8 cellular contexts compared by ENCODE assay signal in genomic region chr19:18520848-18521691, GRCh38. TPM values are rescaled to one million over a fixed set of nuclear protein-coding genes. Genes with fewer than 3 reads are reported as not detected.
DNase-seq lines count a peak whose midpoint lies in the region; ATAC-seq and TF ChIP-seq lines count a peak whose summit lies in the region.

No MANE protein-coding gene starts in this region.

- H2BK20ac ChIP-seq in H9 (ENCODE audit: low read depth, low read length, poor library complexity, severe bottlenecking) = no peak overlapping the region

- no peak overlapping the region for H3K23ac ChIP-seq in H9 (ENCODE audit: insufficient read length, low read depth, low read length)

- TF ChIP-seq RAD21 in neural cell (conservative IDR thresholded peaks at IDR 0.05) = no peak

- no peak overlapping the region for H2AK5ac ChIP-seq in H9 (ENCODE audit: insufficient read length, low read length)

- H3K9ac ChIP-seq in H9 (ENCODE audit: extremely low read depth, insufficient read length, low read length) = peak overlapping the region; percentile 55
- peak overlapping the region; percentile 90 for H3K9ac ChIP-seq in neural cell (ENCODE audit: low read length)

- CTCF ChIA-PET in A673 (lab: Charles Lee) = interaction anchor here (1.3 to 1.4 kb wide), 2 partner anchors 10 to 37 kb away, joined by 3 to 4 read pairs; no protein-coding TSS in a partner anchor

- H2AFZ ChIP-seq in H9 (ENCODE audit: low read length) (no peak overlapping the region), neural cell (ENCODE audit: low read depth, low read length) (no peak overlapping the region)

- no peaks in the 10 kb centered on the region for H3K36me3 ChIP-seq in A673 (ENCODE audit: insufficient read depth, low read length, poor library complexity, severe bottlenecking)
- H3K36me3 ChIP-seq in neural cell (ENCODE audit: insufficient read depth, low read length) = no peaks in the 10 kb centered on the region

- no peak for TF ChIP-seq EP300 in neural cell (conservative IDR thresholded peaks at IDR 0.05; ENCODE audit: poor library complexity, severe bottlenecking)

- no peak overlapping the region for H3K4ac ChIP-seq in H9 (ENCODE audit: low read depth, low read length)

- H4K5ac ChIP-seq in H9 (ENCODE audit: insufficient read length, low read depth, low read length) = no peak overlapping the region

- DNase-seq in A673 (ENCODE audit: low spot score) = no peak
- peak; percentile 50 for DNase-seq in H9
- DNase-seq in activated CD4-positive, alpha-beta T cell treated with anti-CD3 and anti-CD28 coated beads, Interleukin-2, amount 50 U/mL, for 1 hour = peak; percentile 15
- peak in 1 of 2 experiments; percentile 74 for DNase-seq in erythroblast (lab: John Stamatoyannopoulos, UW)
- no peak for DNase-seq in superior temporal gyrus (ENCODE audit: extremely low spot score)
- no peak for DNase-seq in A172 (ENCODE audit: low spot score)

- POLR2A ChIA-PET in A673 (lab: Charles Lee; ENCODE audit: low non-redundant PET) = no interaction called here

- peak overlapping the region; percentile 99 for H3K4me2 ChIP-seq in H9 (ENCODE audit: insufficient read depth, insufficient read length, low read length)
- peak overlapping the region; percentile 94 for H3K4me2 ChIP-seq in neural cell (ENCODE audit: low read length)

- no peaks in the 10 kb centered on the region for H3K9me3 Mint-ChIP-seq in H9

- H4K91ac ChIP-seq in H9 (ENCODE audit: insufficient read length, low read depth, low read length) = no peak overlapping the region

- H3K23me2 ChIP-seq in H9 (ENCODE audit: insufficient read length, low read depth, low read length, poor library complexity, severe bottlenecking) = peaks cover 12% of the 10 kb centered on the region

- TF ChIP-seq POLR2A in erythroblast (IDR thresholded peaks at IDR 0.05; ENCODE audit: low read length) = peak; percentile 20

- H4K20me1 ChIP-seq in H9 (ENCODE audit: control insufficient read depth, insufficient read depth, insufficient read length) = no peaks in the 10 kb centered on the region
- H4K20me1 ChIP-seq in neural cell (ENCODE audit: insufficient read depth) = no peaks in the 10 kb centered on the region

- peaks cover 14% of the 10 kb centered on the region for H3K79me2 ChIP-seq in H9 (ENCODE audit: insufficient read depth, low read length)
- peaks cover 22% of the 10 kb centered on the region for H3K79me2 ChIP-seq in neural cell (replicated peaks; ENCODE audit: insufficient read depth, low read length)

- H3K27ac ChIP-seq in A673 (ENCODE audit: low read depth, low read length, poor library complexity, severe bottlenecking) = peak overlapping the region; percentile 93
- H3K27ac ChIP-seq in H9 (ENCODE audit: insufficient read length, low read depth, low read length) = no peak overlapping the region
- H3K27ac ChIP-seq in neural cell (ENCODE audit: low read length) = peak overlapping the region; percentile 78

- peaks cover 4% of the 10 kb centered on the region for H3K79me1 ChIP-seq in H9 (ENCODE audit: insufficient read depth, low read depth, low read length, poor library complexity, severe bottlenecking)

- intact Hi-C loops in A673 (cut with micrococcal nuclease; ENCODE audit: unreplicated experiment) = no loop called here

- H3K4me3 ChIP-seq in A673 (ENCODE audit: low read depth, low read length, poor library complexity, severe bottlenecking) = peak overlapping the region; percentile 89
- peak overlapping the region; percentile 98 for H3K4me3 ChIP-seq in neural cell (ENCODE audit: low read length)

- peak overlapping the region; percentile 92 to 96 for H3K4me3 Mint-ChIP-seq in H9

- no peak overlapping the region for H2BK5ac ChIP-seq in H9 (ENCODE audit: insufficient read length, low read length)

- H3K27me3 Mint-ChIP-seq in H9 (ENCODE audit: low read depth) = no peaks in the 10 kb centered on the region

- no peak overlapping the region for H3T11ph ChIP-seq in H9 (ENCODE audit: low read length)

- H3K14ac ChIP-seq in H9 (ENCODE audit: insufficient read depth, low read length) = no peak overlapping the region; the same call in 1 of the 2 replicates

- no peaks in the 10 kb centered on the region for H3K9me2 ChIP-seq in neural cell (ENCODE audit: insufficient read depth, low read length)

- H2BK120ac ChIP-seq in H9 (ENCODE audit: low read depth, low read length, poor library complexity, severe bottlenecking) = no peak overlapping the region

- TSS peak; percentile 32 for BruUV-seq in A673 (replicated peaks; lab: Mats Ljungman, UMichigan)

- H3K4me1 Mint-ChIP-seq in H9 = peaks cover 22 to 23% of the 10 kb centered on the region in 2 experiments

- H3K56ac ChIP-seq in H9 (ENCODE audit: insufficient read length, low read depth, low read length) = no peak overlapping the region

- peak overlapping the region in 1 of 3 experiments; percentile 91; a peak in 2 of 7 replicates for H3K27ac Mint-ChIP-seq in H9

- no CpG with 5 or more reads among the region's 41 CpGs for WGBS in H9 (ENCODE audit: extremely low coverage, insufficient read length, low lambda C conversion rate)

- no peaks in the 10 kb centered on the region for H3K27me3 ChIP-seq in A673 (replicated peaks; ENCODE audit: insufficient read depth, low read depth, low read length, poor library complexity)
- H3K27me3 ChIP-seq in H9 (ENCODE audit: insufficient read depth, low read length) = no peaks in the 10 kb centered on the region
- H3K27me3 ChIP-seq in neural cell (ENCODE audit: insufficient read depth, low read depth, low read length) = no peaks in the 10 kb centered on the region

- H3K36me3 Mint-ChIP-seq in H9 (ENCODE audit: insufficient read depth in 1 of 3, low read depth in 3 of 3) = no peaks in the 10 kb centered on the region

- H3K18ac ChIP-seq in H9 (ENCODE audit: insufficient read length, low read depth, low read length) = no peak overlapping the region

- ATAC-seq in GM18907 (IDR thresholded peaks at IDR 0.05; ENCODE audit: unreplicated experiment) = no peak

- no peaks in the 10 kb centered on the region for H3F3A ChIP-seq in neural cell (ENCODE audit: insufficient read depth, low read length, poor library complexity, severe bottlenecking)

- no peak overlapping the region for H2BK12ac ChIP-seq in H9 (ENCODE audit: insufficient read length, low read depth, low read length)

- TF ChIP-seq CTCF in A673 (conservative IDR thresholded peaks at IDR 0.05; ENCODE audit: low read depth, low read length) (no peak), H9 (conservative IDR thresholded peaks at IDR 0.05) (peak; percentile 11; the same call in 1 of the 3 replicates), neural cell (IDR thresholded peaks at IDR 0.05; ENCODE audit: poor library complexity, severe bottlenecking) (no peak)

- H2BK15ac ChIP-seq in H9 (ENCODE audit: low read depth, low read length) = peak overlapping the region; percentile 25; the same call in 1 of the 2 replicates

- H4K8ac ChIP-seq in H9 (replicated peaks; ENCODE audit: insufficient read length, low read depth, low read length) = no peak overlapping the region

- H3K9me3 ChIP-seq in A673 (ENCODE audit: low read depth, low read length, poor library complexity, severe bottlenecking) (no peaks in the 10 kb centered on the region), H9 (ENCODE audit: control insufficient read depth, low read depth, low read length) (no peaks in the 10 kb centered on the region), neural cell (ENCODE audit: low read length) (no peaks in the 10 kb centered on the region)

- H3K4me1 ChIP-seq in A673 (ENCODE audit: insufficient read depth, low read length, poor library complexity, severe bottlenecking) (peaks cover 4% of the 10 kb centered on the region), H9 (ENCODE audit: insufficient read depth, low read length) (peaks cover 3% of the 10 kb centered on the region; the same call in 1 of the 2 replicates)

TF ChIP-seq in neural cell, 6 proteins besides CTCF, POLR2A, EP300 and RAD21 (continues in another document):
- TF ChIP-seq TAF1 (IDR thresholded peaks at IDR 0.05; ENCODE audit: low read depth) (no peak), SMC3 (conservative IDR thresholded peaks at IDR 0.05; ENCODE audit: poor library complexity) (no peak), REST (IDR thresholded peaks at IDR 0.05; ENCODE audit: borderline replicate concordance) (no peak)

RNA-seq across cellular contexts. Expression of gene ELL, which starts 0.8 kb away (rescaled TPM):
- 15.8 and 16.4 TPM in 2 replicates for total RNA-seq in A673 (2021)
- 15.5 and 17.0 TPM in 2 replicates for total RNA-seq in H9 (2021)
- polyA plus RNA-seq in neural cell = 7.2 and 8.8 TPM in 2 replicates
- polyA minus RNA-seq in neural cell = 8.9 and 12.4 TPM in 2 replicates
- total RNA-seq in A172 (2014; rRNA removed; shearing (Covaris generic)) = 9.0 and 10.3 TPM in 2 replicates

RNA-seq across cellular contexts. Expression of gene FKBP8, which starts 22.3 kb away (rescaled TPM):
- total RNA-seq in A673 (2021) (210 and 245 TPM in 2 replicates), H9 (2021) (308 and 310 TPM in 2 replicates)
- 183 and 205 TPM in 2 replicates for polyA plus RNA-seq in neural cell
- polyA minus RNA-seq in neural cell = 161 and 196 TPM in 2 replicates
- total RNA-seq in A172 (2014; rRNA removed; shearing (Covaris generic)) = 286 and 312 TPM in 2 replicates

RNA-seq across cellular contexts. Expression of gene KXD1, which starts 36.6 kb away (rescaled TPM):
- 111 and 114 TPM in 2 replicates for total RNA-seq in A673 (2021)
- 138 and 143 TPM in 2 replicates for total RNA-seq in H9 (2021)
- 55.8 and 78.1 TPM in 2 replicates for polyA plus RNA-seq in neural cell
- polyA minus RNA-seq in neural cell = 28.5 and 31.5 TPM in 2 replicates
- 111 and 117 TPM in 2 replicates for total RNA-seq in A172 (2014; rRNA removed; shearing (Covaris generic))

RNA-seq across cellular contexts. Expression of gene UBA52, which starts 50.6 kb away (rescaled TPM):
- total RNA-seq in A673 (2021) (1,270 and 1,348 TPM in 2 replicates), H9 (2021) (1,265 and 1,276 TPM in 2 replicates)
- 709 and 765 TPM in 2 replicates for polyA plus RNA-seq in neural cell
- 234 and 279 TPM in 2 replicates for polyA minus RNA-seq in neural cell
- 779 and 974 TPM in 2 replicates for total RNA-seq in A172 (2014; rRNA removed; shearing (Covaris generic))

Comparison
In these comparisons a context has a peak if more than half of its experiments do, and no peak if none do; other contexts are left out.
1. DNase-seq: peak in H9 (single experiment) and activated CD4-positive, alpha-beta T cell treated with anti-CD3 and anti-CD28 coated beads, Interleukin-2, amount 50 U/mL, for 1 hour (single experiment); none in A673 (single experiment), superior temporal gyrus (single experiment) and A172 (single experiment).